In the genomic region with DNA sequence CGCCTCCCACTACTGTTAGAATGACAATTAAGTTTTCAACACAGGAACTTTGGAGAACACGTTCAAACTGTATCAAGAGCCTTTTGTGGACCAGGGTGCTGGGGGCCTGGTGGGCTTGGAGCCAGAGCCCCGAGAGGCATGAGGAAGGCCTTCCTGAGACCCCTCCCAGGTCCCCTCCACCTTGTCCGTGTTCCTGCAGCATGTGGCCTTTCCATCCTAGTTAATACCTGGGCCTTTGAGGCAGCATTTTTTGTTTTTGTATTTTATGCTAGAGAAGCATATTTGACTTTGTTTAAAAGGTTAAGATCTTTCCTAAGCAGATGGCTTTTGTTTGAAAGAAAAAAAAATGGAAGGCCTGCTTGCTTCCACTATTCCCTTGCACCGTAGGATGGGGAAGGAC, we compare ENCODE assay signal across 22 cellular contexts.
DNase-seq lines count a peak whose midpoint lies in the region; ATAC-seq, FAIRE-seq and TF ChIP-seq lines count a peak whose summit lies in the region.
"Had no signal": no experiment of that assay in that cellular context is flagged by ENCODE, and none has a peak within 500 bp of the region (broad histone marks: within the 10 kb centered on the region; RNA-seq: fewer than 3 reads in every experiment).

No MANE protein-coding gene starts in this region.

- TF ChIP-seq RAD21 in A549 (conservative IDR thresholded peaks at IDR 0.05 in 1 of 2, IDR thresholded peaks at IDR 0.05 in 1 of 2) = no peak

- H3K4me2 ChIP-seq in A549 = no peak overlapping the region
- H3K4me2 ChIP-seq: BLaER1 had no signal

- no peaks in the 10 kb centered on the region for H3K9me3 Mint-ChIP-seq in CD4-positive, alpha-beta memory T cell
- H3K9me3 Mint-ChIP-seq in dendritic cell treated with granulocyte-macrophage colony-stimulating factor and Interleukin-4, amounts not matched to agents 40 ng/mL and 50 ng/mL, for 4 days = no peaks in the 10 kb centered on the region
- H3K9me3 Mint-ChIP-seq in naive thymus-derived CD8-positive, alpha-beta T cell = no peaks in the 10 kb centered on the region

- no peaks in the 10 kb centered on the region for H3K27me3 ChIP-seq in CD4-positive, alpha-beta memory T cell (ENCODE audit: insufficient read depth, low read length)
- H3K27me3 ChIP-seq in uterus = no peaks in the 10 kb centered on the region
- H3K27me3 ChIP-seq: BLaER1, SJCRH30 had no signal

- POLR2A ChIA-PET in A549 (lab: Yijun Ruan, JAX) = no interaction called here
- POLR2A ChIA-PET in CD4-positive, alpha-beta memory T cell (lab: Charles Lee; ENCODE audit: partially characterized antibody) = no interaction called here
- POLR2A ChIA-PET in naive thymus-derived CD8-positive, alpha-beta T cell (lab: Charles Lee) = no interaction called here

- WGBS in A549 (ENCODE audit: missing lambda C conversion rate) = 89% methylated on average over 5 of the region's 5 CpGs

- FAIRE-seq in A549 (lab: Jason Lieb, UNC) = no peak
- FAIRE-seq: G401.6 had no signal

- H3K27me3 Mint-ChIP-seq in CD4-positive, alpha-beta memory T cell = no peaks in the 10 kb centered on the region
- H3K27me3 Mint-ChIP-seq in dendritic cell treated with granulocyte-macrophage colony-stimulating factor and Interleukin-4, amounts not matched to agents 40 ng/mL and 50 ng/mL, for 4 days = no peaks in the 10 kb centered on the region
- H3K27me3 Mint-ChIP-seq in naive thymus-derived CD8-positive, alpha-beta T cell = no peaks in the 10 kb centered on the region

- H3K9me3 ChIP-seq in A549 (no peaks in the 10 kb centered on the region), uterus (no peaks in the 10 kb centered on the region)
- H3K9me3 ChIP-seq in CD4-positive, alpha-beta memory T cell (ENCODE audit: control insufficient read depth in 1 of 2, low read length in 2 of 2) = no peaks in the 10 kb centered on the region
- H3K9me3 ChIP-seq: BLaER1, SJCRH30 had no signal

- peaks cover 65 to 98% (median 76%) of the 10 kb centered on the region in 4 donors for H3K4me1 Mint-ChIP-seq in CD4-positive, alpha-beta memory T cell
- peaks cover 90% of the 10 kb centered on the region for H3K4me1 Mint-ChIP-seq in dendritic cell treated with granulocyte-macrophage colony-stimulating factor and Interleukin-4, amounts not matched to agents 40 ng/mL and 50 ng/mL, for 4 days (ENCODE audit: low read depth)
- peaks cover 59 to 99% (median 95%) of the 10 kb centered on the region in 4 donors for H3K4me1 Mint-ChIP-seq in naive thymus-derived CD8-positive, alpha-beta T cell

- no peak for ATAC-seq in A549
- no peak for ATAC-seq in naive thymus-derived CD8-positive, alpha-beta T cell
- ATAC-seq in GM21717 (IDR thresholded peaks at IDR 0.05; ENCODE audit: unreplicated experiment) = no peak
- no peak for ATAC-seq in GM21526 (IDR thresholded peaks at IDR 0.05; ENCODE audit: low FRiP score, unreplicated experiment)
- ATAC-seq in GM19397 (IDR thresholded peaks at IDR 0.05; ENCODE audit: unreplicated experiment) = no peak
- ATAC-seq: Panc1 had no signal

- DNase-seq in A549 (ENCODE audit: low read depth in 1 of 2, low spot score in 1 of 2) (no peak), uterus (no peak)
- no peak for DNase-seq in CD4-positive, alpha-beta memory T cell
- DNase-seq in naive thymus-derived CD8-positive, alpha-beta T cell = no peak
- DNase-seq: COR-L47, GM23248, HCEC 1CT, MM.1S, NCI-H1092, NCI-H146, NCI-H2081, NCI-H2171 treated with DMSO at 0.1 percent for 48 hours, NCI-H446, NCI-H526 treated with DMSO at 0.1 percent for 48 hours, SJCRH30 had no signal

- H3K36me3 Mint-ChIP-seq in CD4-positive, alpha-beta memory T cell = peaks cover 11 to 14% of the 10 kb centered on the region in 2 donors
- H3K36me3 Mint-ChIP-seq in dendritic cell treated with granulocyte-macrophage colony-stimulating factor and Interleukin-4, amounts not matched to agents 40 ng/mL and 50 ng/mL, for 4 days (ENCODE audit: low read depth) = peaks cover 17% of the 10 kb centered on the region
- peaks cover 0 to 8% (median 0%) of the 10 kb centered on the region in 3 donors for H3K36me3 Mint-ChIP-seq in naive thymus-derived CD8-positive, alpha-beta T cell

- intact Hi-C loops in CD4-positive, alpha-beta memory T cell (cut with micrococcal nuclease) = no loop called here
- intact Hi-C loops in dendritic cell treated with granulocyte-macrophage colony-stimulating factor and Interleukin-4, amounts not matched to agents 40 ng/mL and 50 ng/mL, for 4 days (cut with micrococcal nuclease) = no loop called here
- intact Hi-C loops in uterus (cut with DNase I; ENCODE audit: low total_unique reads) = no loop called here

- TF ChIP-seq POLR2A in A549 (IDR thresholded peaks at IDR 0.05; ENCODE audit: low read length) (no peak), uterus (IDR thresholded peaks at IDR 0.05) (no peak)

- TF ChIP-seq CTCF in A549 (IDR thresholded peaks at IDR 0.05) (no peak), uterus (IDR thresholded peaks at IDR 0.05) (no peak)

- no peak overlapping the region for H3K4me3 Mint-ChIP-seq in CD4-positive, alpha-beta memory T cell
- no peak overlapping the region for H3K4me3 Mint-ChIP-seq in dendritic cell treated with granulocyte-macrophage colony-stimulating factor and Interleukin-4, amounts not matched to agents 40 ng/mL and 50 ng/mL, for 4 days
- no peak overlapping the region for H3K4me3 Mint-ChIP-seq in naive thymus-derived CD8-positive, alpha-beta T cell

- no peaks in the 10 kb centered on the region for H3K36me3 ChIP-seq in CD4-positive, alpha-beta memory T cell (ENCODE audit: insufficient read depth, low read length)
- H3K36me3 ChIP-seq in uterus = no peaks in the 10 kb centered on the region
- H3K36me3 ChIP-seq: SJCRH30 had no signal

- H3K4me1 ChIP-seq in A549 (peaks cover 18% of the 10 kb centered on the region), uterus (peaks cover 0 to 10% of the 10 kb centered on the region in 2 donors)
- H3K4me1 ChIP-seq in CD4-positive, alpha-beta memory T cell (ENCODE audit: insufficient read depth, low read length) = peaks cover 95% of the 10 kb centered on the region
- H3K4me1 ChIP-seq: SJCRH30 had no signal

- H3K27ac ChIP-seq in A549 = no peak overlapping the region
- no peak overlapping the region for H3K27ac ChIP-seq in CD4-positive, alpha-beta memory T cell (ENCODE audit: low read depth, low read length)
- H3K27ac ChIP-seq in uterus = no peak overlapping the region
- H3K27ac ChIP-seq: BLaER1, GM23248, SJCRH30 had no signal

- CTCF ChIA-PET in A549 (lab: Yijun Ruan, JAX) = no interaction called here
- CTCF ChIA-PET in CD4-positive, alpha-beta memory T cell (lab: Charles Lee; ENCODE audit: partially characterized antibody) = no interaction called here

- H3K4me3 ChIP-seq in A549 (no peak overlapping the region), uterus (no peak overlapping the region)
- no peak overlapping the region for H3K4me3 ChIP-seq in CD4-positive, alpha-beta memory T cell (ENCODE audit: low read length in 2 of 2)
- H3K4me3 ChIP-seq: BLaER1, GM23248, SJCRH30 had no signal

- H3K27ac Mint-ChIP-seq in CD4-positive, alpha-beta memory T cell = peak overlapping the region in 4 of 7 donors; percentile 6 to 66 (median 38)
- peak overlapping the region; percentile 26 for H3K27ac Mint-ChIP-seq in dendritic cell treated with granulocyte-macrophage colony-stimulating factor and Interleukin-4, amounts not matched to agents 40 ng/mL and 50 ng/mL, for 4 days
- peak overlapping the region in 8 of 10 donors; percentile 52 to 92 (median 78) for H3K27ac Mint-ChIP-seq in naive thymus-derived CD8-positive, alpha-beta T cell

- no peak for TF ChIP-seq EP300 in A549 (IDR thresholded peaks at IDR 0.05)

TF ChIP-seq in A549, 52 proteins besides CTCF, POLR2A, EP300 and RAD21:
- TF ChIP-seq ZNF302 (CRISPR knock-in tag; IDR thresholded peaks at IDR 0.05) (no peak), MAFK (IDR thresholded peaks at IDR 0.05; ENCODE audit: partially characterized antibody) (peak; percentile 8)

Comparison
In these comparisons a context has a peak if more than half of its experiments do, and no peak if none do; other contexts are left out.
1. H3K27ac Mint-ChIP-seq: peak in every context shown above with its lines; median percentile 78 in naive thymus-derived CD8-positive, alpha-beta T cell; 38 in CD4-positive, alpha-beta memory T cell; 26 in dendritic cell treated with granulocyte-macrophage colony-stimulating factor and Interleukin-4, amounts not matched to agents 40 ng/mL and 50 ng/mL, for 4 days.